ENCODE assay signal across 26 cellular contexts in the genomic region with DNA sequence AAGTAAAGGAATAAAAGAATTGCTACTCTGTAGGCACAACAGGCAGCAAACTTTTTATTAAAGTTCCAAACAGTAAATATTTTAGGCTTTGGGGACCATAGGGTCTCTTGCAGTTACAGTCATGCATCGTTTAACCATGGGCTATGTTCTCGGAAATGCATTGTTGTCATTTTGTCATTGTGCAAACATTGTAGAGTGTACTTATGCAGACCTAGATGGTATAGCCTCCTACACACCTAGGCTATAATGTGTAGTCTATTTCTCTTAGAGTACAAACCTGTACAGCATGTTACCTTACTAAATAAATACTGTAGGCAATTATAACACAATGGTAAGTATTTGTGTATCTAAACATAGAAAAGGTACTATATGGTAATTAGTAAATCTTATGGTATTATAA. TPM values are rescaled to one million over a fixed set of nuclear protein-coding genes. Genes with fewer than 3 reads are reported as not detected.
DNase-seq lines count a peak whose midpoint lies in the region; ATAC-seq and TF ChIP-seq lines count a peak whose summit lies in the region.
"Had no signal": no experiment of that assay in that cellular context is flagged by ENCODE, and none has a peak within 500 bp of the region (broad histone marks: within the 10 kb centered on the region; RNA-seq: fewer than 3 reads in every experiment).

No MANE protein-coding gene starts in this region.

- TF ChIP-seq POLR2A in transverse colon (IDR thresholded peaks at IDR 0.05) (no peak), gastroesophageal sphincter (IDR thresholded peaks at IDR 0.05) (no peak)

- in situ Hi-C loops in transverse colon (cut with MboI; ENCODE audit: low pct_ligation_motif_present in 1 of 4, low pct_unique_long_range_greater_than_20kb in 1 of 4, low sequenced_read_pairs in 3 of 4), result loop anchor here in 3 of 4 donors (10.0 kb wide), 2 partner anchors 47 to 57 kb away; a partner anchor contains a TSS

- H3K27ac ChIP-seq in left ventricle myocardium inferior (replicated peaks) (peak overlapping the region; percentile 79), right cardiac atrium (ENCODE audit: low read length) (no peak overlapping the region), coronary artery (peak overlapping the region; percentile 51 to 74), transverse colon (peak overlapping the region; percentile 23 to 38 (median 36)), gastroesophageal sphincter (no peak overlapping the region)
- H3K27ac ChIP-seq: HL-60, spleen, vagina had no signal

- H3K4me3 ChIP-seq in left ventricle myocardium inferior, result no peak overlapping the region
- H3K4me3 ChIP-seq in right cardiac atrium (ENCODE audit: low read length), result no peak overlapping the region
- H3K4me3 ChIP-seq in coronary artery, result peak overlapping the region; percentile 21
- no peak overlapping the region for H3K4me3 ChIP-seq in transverse colon
- H3K4me3 ChIP-seq in gastroesophageal sphincter, result no peak overlapping the region
- H3K4me3 ChIP-seq: spleen, vagina had no signal

- H3K36me3 ChIP-seq in left ventricle myocardium inferior, result peaks cover 77% of the 10 kb centered on the region
- peaks cover 0 to 46% (median 4%) of the 10 kb centered on the region in 4 donors for H3K36me3 ChIP-seq in transverse colon
- peaks cover 0 to 98% of the 10 kb centered on the region in 2 donors for H3K36me3 ChIP-seq in gastroesophageal sphincter

- WGBS in right cardiac atrium, result 93% methylated on average over 2 of the region's 2 CpGs
- WGBS in transverse colon (ENCODE audit: low coverage in 1 of 2), 2 donors, result 50 to 54% methylated on average over 2 of the region's 2 CpGs
- WGBS in gastroesophageal sphincter (ENCODE audit: low coverage in 1 of 2), 2 donors, result 86 to 96% methylated on average over 1 to 2 of the region's 2 CpGs

- ATAC-seq in right cardiac atrium, result no peak
- no peak for ATAC-seq in gastroesophageal sphincter
- ATAC-seq: activated naive CD4-positive, alpha-beta T cell treated with anti-CD3 and anti-CD28 coated beads, Interleukin-2, amount 50 U/mL, for 72 hours; activated T-helper 17 cell treated with anti-CD3 and anti-CD28 coated beads, Interleukin-2, amount 50 U/mL, for 72 hours; naive thymus-derived CD8-positive, alpha-beta T cell; stimulated activated memory B cell treated with anti-CD40 and anti-IgM and Interleukin-4, amounts not matched to agents 10 μg/mL and 1 μg/mL and 100 μg/mL, for 72 hours had no signal

- TF ChIP-seq CTCF in left ventricle myocardium inferior (IDR thresholded peaks at IDR 0.05; ENCODE audit: borderline replicate concordance) (no peak), coronary artery (IDR thresholded peaks at IDR 0.05) (no peak), transverse colon (IDR thresholded peaks at IDR 0.05) (no peak), gastroesophageal sphincter (IDR thresholded peaks at IDR 0.05) (no peak)

- H3K4me3 Mint-ChIP-seq in immature natural killer cell, result no peak overlapping the region
- H3K4me3 Mint-ChIP-seq: activated T-helper 17 cell treated with anti-CD3 and anti-CD28 coated beads, Interleukin-2, amount 50 U/mL, for 72 hours; central memory CD8-positive, alpha-beta T cell; naive thymus-derived CD8-positive, alpha-beta T cell; stimulated activated memory B cell treated with anti-CD40 and anti-IgM and Interleukin-4, amounts not matched to agents 10 μg/mL and 1 μg/mL and 100 μg/mL, for 72 hours had no signal

- intact Hi-C loops in left ventricle myocardium inferior (cut with micrococcal nuclease), result no loop called here
- intact Hi-C loops in right cardiac atrium (cut with DNase I), result no loop called here
- intact Hi-C loops in transverse colon (cut with DNase I; ENCODE audit: low total_unique reads), result no loop called here

- peaks cover 8 to 11% of the 10 kb centered on the region in 2 donors for H3K4me1 Mint-ChIP-seq in immature natural killer cell
- H3K4me1 Mint-ChIP-seq: activated T-helper 17 cell treated with anti-CD3 and anti-CD28 coated beads, Interleukin-2, amount 50 U/mL, for 72 hours; central memory CD8-positive, alpha-beta T cell; stimulated activated memory B cell treated with anti-CD40 and anti-IgM and Interleukin-4, amounts not matched to agents 10 μg/mL and 1 μg/mL and 100 μg/mL, for 72 hours had no signal

- H3K27ac Mint-ChIP-seq in immature natural killer cell, result peak overlapping the region in 1 of 6 donors; percentile 41
- H3K27ac Mint-ChIP-seq: activated T-helper 17 cell treated with anti-CD3 and anti-CD28 coated beads, Interleukin-2, amount 50 U/mL, for 72 hours; stimulated activated memory B cell treated with anti-CD40 and anti-IgM and Interleukin-4, amounts not matched to agents 10 μg/mL and 1 μg/mL and 100 μg/mL, for 72 hours had no signal

- TF ChIP-seq EP300 in transverse colon (IDR thresholded peaks at IDR 0.05; ENCODE audit: low read depth) (no peak), gastroesophageal sphincter (IDR thresholded peaks at IDR 0.05) (no peak)

- DNase-seq in left ventricle myocardium inferior (no peak), right cardiac atrium (no peak), NCI-H345 (lab: John Stamatoyannopoulos, UW) (peak; percentile 55), coronary artery (ENCODE audit: low spot score) (no peak), transverse colon (no peak), immature natural killer cell (no peak), SHP77 (lab: John Stamatoyannopoulos, UW) (no peak)
- DNase-seq: activated CD4-positive, alpha-beta T cell treated with anti-CD3 and anti-CD28 coated beads, Interleukin-2, amount 50 U/mL, for 1 hour; C1 segment of cervical spinal cord; glutamatergic neuron; naive thymus-derived CD8-positive, alpha-beta T cell; NCI-H1048; NCI-H187 treated with DMSO at 0.1 percent for 48 hours; NCI-H446; occipital lobe; SK-N-SH; spleen; stimulated activated CD4-positive, alpha-beta T cell treated with anti-CD3 and anti-CD28 coated beads, Interleukin-4, amount 100 ng/mL, for 1 hour; T-helper 2 cell had no signal

- peaks cover 0 to 2% (median 0%) of the 10 kb centered on the region in 3 donors for H3K27me3 Mint-ChIP-seq in immature natural killer cell (ENCODE audit: low read depth in 3 of 3)
- H3K27me3 Mint-ChIP-seq: activated T-helper 17 cell treated with anti-CD3 and anti-CD28 coated beads, Interleukin-2, amount 50 U/mL, for 72 hours; central memory CD8-positive, alpha-beta T cell; naive thymus-derived CD8-positive, alpha-beta T cell; stimulated activated memory B cell treated with anti-CD40 and anti-IgM and Interleukin-4, amounts not matched to agents 10 μg/mL and 1 μg/mL and 100 μg/mL, for 72 hours had no signal

- H3K27me3 ChIP-seq in left ventricle myocardium inferior (ENCODE audit: low read depth) (no peaks in the 10 kb centered on the region), right cardiac atrium (ENCODE audit: control insufficient read depth, insufficient read depth) (no peaks in the 10 kb centered on the region), transverse colon (no peaks in the 10 kb centered on the region), gastroesophageal sphincter (no peaks in the 10 kb centered on the region)
- H3K27me3 ChIP-seq: spleen, vagina had no signal

- no peaks in the 10 kb centered on the region for H3K9me3 Mint-ChIP-seq in immature natural killer cell
- H3K9me3 Mint-ChIP-seq: activated naive CD4-positive, alpha-beta T cell treated with anti-CD3 and anti-CD28 coated beads, Interleukin-2, amount 50 U/mL, for 72 hours; activated T-helper 17 cell treated with anti-CD3 and anti-CD28 coated beads, Interleukin-2, amount 50 U/mL, for 72 hours; central memory CD8-positive, alpha-beta T cell; naive thymus-derived CD8-positive, alpha-beta T cell; stimulated activated memory B cell treated with anti-CD40 and anti-IgM and Interleukin-4, amounts not matched to agents 10 μg/mL and 1 μg/mL and 100 μg/mL, for 72 hours had no signal

- H3K36me3 Mint-ChIP-seq in immature natural killer cell, result peaks cover 10 to 55% (median 32%) of the 10 kb centered on the region in 3 donors
- H3K36me3 Mint-ChIP-seq: activated naive CD4-positive, alpha-beta T cell treated with anti-CD3 and anti-CD28 coated beads, Interleukin-2, amount 50 U/mL, for 72 hours had no signal

- H3K4me1 ChIP-seq in left ventricle myocardium inferior (peaks cover 87% of the 10 kb centered on the region), right cardiac atrium (ENCODE audit: control insufficient read depth, insufficient read depth, low read length) (peaks cover 6% of the 10 kb centered on the region), transverse colon (peaks cover 0 to 11% (median 2%) of the 10 kb centered on the region in 4 donors), gastroesophageal sphincter (peaks cover 0 to 34% (median 0%) of the 10 kb centered on the region in 3 donors)

- H3K9me3 ChIP-seq in left ventricle myocardium inferior (replicated peaks), result no peaks in the 10 kb centered on the region
- no peaks in the 10 kb centered on the region for H3K9me3 ChIP-seq in right cardiac atrium (ENCODE audit: control insufficient read depth, low read length)
- no peaks in the 10 kb centered on the region for H3K9me3 ChIP-seq in transverse colon
- H3K9me3 ChIP-seq in gastroesophageal sphincter, result no peaks in the 10 kb centered on the region
- H3K9me3 ChIP-seq: SK-N-SH, spleen, vagina had no signal

RNA-seq across cellular contexts. Expression of a gene that starts 54.7 kb away (rescaled TPM):
- total RNA-seq in left ventricle myocardium inferior, result 79.0 TPM
- 10 to 100 TPM; 79.4 to 98.6 (median 88.2) TPM for total RNA-seq in right cardiac atrium
- 29.1 TPM for polyA plus RNA-seq in right cardiac atrium
- 10 to 100 TPM; 26.9 to 60.1 (median 30.3) TPM for total RNA-seq in transverse colon
- total RNA-seq in gastroesophageal sphincter, result 100 to 1,000 TPM in 1 of 4 donors, 10 to 100 TPM in 3; 59.8 to 102 (median 73.9) TPM
- polyA plus RNA-seq in immature natural killer cell, result 10 to 100 TPM; 50.1 to 61.1 (median 54.8) TPM

Comparison
In these comparisons a context has a peak if more than half of its experiments do, and no peak if none do; other contexts are left out.
1. H3K27ac ChIP-seq: peak in left ventricle myocardium inferior (single experiment), coronary artery (2 of 2) and transverse colon (4 of 4); none in right cardiac atrium (single experiment) and gastroesophageal sphincter (0 of 4).